ENCODE assay signal across 8 cellular contexts in genomic region chr3:154252759-154253638, GRCh38.
DNase-seq lines count a peak whose midpoint lies in the region; ATAC-seq and TF ChIP-seq lines count a peak whose summit lies in the region.

No MANE protein-coding gene starts in this region.

- peak; percentile 99 for TF ChIP-seq CTCF in chondrocyte (IDR thresholded peaks at IDR 0.05)

- H3K4me1 Mint-ChIP-seq in chondrocyte (ENCODE audit: low read depth) = peaks cover 7% of the 10 kb centered on the region

- H3K27me3 Mint-ChIP-seq in chondrocyte (ENCODE audit: low read depth) = no peaks in the 10 kb centered on the region

- H3K36me3 Mint-ChIP-seq in chondrocyte (ENCODE audit: low read depth) = peaks cover 21% of the 10 kb centered on the region

- H3K27ac Mint-ChIP-seq in chondrocyte (ENCODE audit: unreplicated experiment) = peak overlapping the region; percentile 68

- peak in 12 of 14 donors; percentile 6 to 84 (median 67) for DNase-seq in C1 segment of cervical spinal cord (lab: John Stamatoyannopoulos, UW)
- peak; percentile 23 for DNase-seq in GM19240 (ENCODE audit: insufficient read length, low spot score)
- DNase-seq in NCI-H345 treated with DMSO at 0.1 percent for 48 hours (lab: John Stamatoyannopoulos, UW; ENCODE audit: unreplicated experiment) = peak; percentile 44
- peak; percentile 38 for DNase-seq in activated CD4-positive, alpha-beta T cell treated with anti-CD3 and anti-CD28 coated beads for 1 hour
- DNase-seq in chondrocyte (ENCODE audit: low spot score) = peak; percentile 95
- peak; percentile 94 for DNase-seq in left kidney (ENCODE audit: low read depth, low spot score)
- peak; percentile 75 for DNase-seq in stimulated activated CD4-positive, alpha-beta T cell treated with anti-CD3 and anti-CD28 coated beads, Interleukin-4, amount 100 ng/mL, for 1 hour

- peak overlapping the region; percentile 55 for H3K4me3 Mint-ChIP-seq in chondrocyte (ENCODE audit: unreplicated experiment)

- H3K9me3 Mint-ChIP-seq in chondrocyte (ENCODE audit: low read depth) = no peaks in the 10 kb centered on the region

- peak; percentile 96 for ATAC-seq in HG03354 (IDR thresholded peaks at IDR 0.05; ENCODE audit: poor library complexity, severe bottlenecking, unreplicated experiment)

Comparison
In these comparisons a context has a peak if more than half of its experiments do, and no peak if none do; other contexts are left out.
1. Peak in every context shown above with its lines: DNase-seq and ATAC-seq.
2. DNase-seq: peak in every context shown above with its lines; median percentile 95 in chondrocyte; 94 in left kidney; 75 in stimulated activated CD4-positive, alpha-beta T cell treated with anti-CD3 and anti-CD28 coated beads, Interleukin-4, amount 100 ng/mL, for 1 hour; 67 in C1 segment of cervical spinal cord; 44 in NCI-H345 treated with DMSO at 0.1 percent for 48 hours; 38 in activated CD4-positive, alpha-beta T cell treated with anti-CD3 and anti-CD28 coated beads for 1 hour; 23 in GM19240.